ENCODE assay signal across 6 cellular contexts in the genomic region with DNA sequence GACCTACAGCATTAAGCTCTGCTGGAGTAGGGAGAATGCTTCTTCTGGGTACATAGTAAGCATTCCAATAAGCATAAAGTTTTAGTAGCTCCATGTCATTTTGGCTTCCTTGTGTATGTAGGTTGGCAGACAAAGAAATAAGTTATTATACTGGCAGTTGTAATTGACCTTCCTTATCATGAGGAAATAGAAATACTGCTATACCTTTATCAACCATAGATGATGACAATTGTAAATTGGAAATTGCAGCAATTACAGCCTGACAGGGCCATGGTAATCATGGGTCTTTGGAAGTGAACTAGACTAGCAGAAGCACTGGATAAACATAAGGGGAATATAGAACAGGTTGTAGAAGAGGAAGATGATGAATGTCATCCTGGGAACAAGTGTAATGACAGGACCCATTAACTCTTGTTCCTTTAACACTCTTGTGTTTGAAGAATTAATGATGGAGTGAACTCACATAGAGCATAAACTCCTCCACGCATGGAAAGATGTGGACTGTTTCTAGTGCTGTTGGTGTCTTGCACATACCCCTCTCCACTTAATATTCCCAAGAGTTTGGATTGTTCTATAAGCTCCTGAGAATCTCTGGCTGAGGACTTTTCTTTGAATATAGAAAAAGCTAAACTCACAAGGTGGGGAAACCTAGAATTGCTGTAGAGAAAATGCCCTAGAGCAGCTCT.
DNase-seq lines count a peak whose midpoint lies in the region; ATAC-seq, FAIRE-seq and TF ChIP-seq lines count a peak whose summit lies in the region.
"Not testable (repeated sequence)": the region's sequence is repeated elsewhere in the genome, so short reads cannot be mapped to it uniquely, and the experiment has no call there.

No MANE protein-coding gene starts in this region.

- H3K27me3 ChIP-seq in Karpas-422 (ENCODE audit: low read length); K562 (ENCODE audit: control insufficient read depth in 2 of 2, insufficient read depth in 2 of 2, low read length in 2 of 2); pancreas; upper lobe of right lung: not testable (repeated sequence)

- TF ChIP-seq EP300 in K562 (IDR thresholded peaks at IDR 0.05; ENCODE audit: low read length): not testable (repeated sequence)

- WGBS in K562 (ENCODE audit: insufficient coverage, low coverage, missing lambda C conversion rate): 89% methylated on average over 1 of the region's 1 CpG
- WGBS in pancreas, 2 donors: 54 to 58% methylated on average over 1 of the region's 1 CpG

- not testable (repeated sequence) for H3K27ac ChIP-seq in Karpas-422 (ENCODE audit: low read length); K562 (ENCODE audit: extremely low read depth, low read depth, low read length); pancreas; upper lobe of right lung

- POLR2A ChIA-PET in K562 (lab: Yijun Ruan, JAX): not testable (repeated sequence)

- H3K36me3 ChIP-seq in Karpas-422 (ENCODE audit: insufficient read depth, low read length); K562 (ENCODE audit: control insufficient read depth, insufficient read depth, low read length); pancreas; upper lobe of right lung: not testable (repeated sequence)

- not testable (repeated sequence) for H3K4me3 ChIP-seq in Karpas-422 (ENCODE audit: low read length); K562; pancreas; upper lobe of right lung

- not testable (repeated sequence) for H3K9me1 ChIP-seq in K562 (ENCODE audit: control insufficient read depth, insufficient read depth, low read length)

- ATAC-seq in K562 (peak; percentile 70), esophagus mucosa (peak; percentile 38), left colon (peak; percentile 97), upper lobe of right lung (peak; percentile 14)
- ATAC-seq in pancreas: not testable (repeated sequence)

- not testable (repeated sequence) for H3K9me3 ChIP-seq in Karpas-422 (ENCODE audit: low read length); K562 (replicated peaks; ENCODE audit: control insufficient read depth, insufficient read depth, low read depth, low read length); pancreas; upper lobe of right lung

- not testable (repeated sequence) for H3K9ac ChIP-seq in Karpas-422 (ENCODE audit: low read length); K562 (ENCODE audit: insufficient read depth in 1 of 2, low read depth in 2 of 2, low read length in 2 of 2)

- TF ChIP-seq RAD21 in K562 (CRISPR knock-in tag; conservative IDR thresholded peaks at IDR 0.05 in 1 of 2, IDR thresholded peaks at IDR 0.05 in 1 of 2): not testable (repeated sequence)

- FAIRE-seq in K562 (lab: Jason Lieb, UNC): not testable (repeated sequence)
- peak; percentile 23 for FAIRE-seq in pancreas (lab: Jason Lieb, UNC)

- H4K20me1 ChIP-seq in Karpas-422 (ENCODE audit: insufficient read depth, low read depth, low read length); K562 (replicated peaks; ENCODE audit: control insufficient read depth, insufficient read depth, low read length): not testable (repeated sequence)

- H3K4me1 ChIP-seq in Karpas-422 (ENCODE audit: low read length); K562 (replicated peaks in 1 of 2; ENCODE audit: control insufficient read depth in 2 of 2, insufficient read depth in 2 of 2, low read length in 2 of 2); pancreas; upper lobe of right lung: not testable (repeated sequence)

- not testable (repeated sequence) for H2AFZ ChIP-seq in Karpas-422 (ENCODE audit: low read length); K562 (ENCODE audit: low read depth, low read length)

- TF ChIP-seq CTCF in K562 (IDR thresholded peaks at IDR 0.05 in 2 of 3, conservative IDR thresholded peaks at IDR 0.05 in 1 of 3; ENCODE audit: insufficient read depth in 2 of 3, low read depth in 1 of 3, low read length in 3 of 3); pancreas (IDR thresholded peaks at IDR 0.05); upper lobe of right lung (IDR thresholded peaks at IDR 0.05): not testable (repeated sequence)

- H3K9me2 ChIP-seq in Karpas-422 (replicated peaks; ENCODE audit: insufficient read depth, low read length): not testable (repeated sequence)

- not testable (repeated sequence) for TF ChIP-seq POLR2A in K562 (conservative IDR thresholded peaks at IDR 0.05)

- intact Hi-C loops in K562 (cut with micrococcal nuclease); left colon (cut with DNase I, micrococcal nuclease); pancreas (cut with DNase I); upper lobe of right lung (cut with DNase I): not testable (repeated sequence)

- not testable (repeated sequence) for BruUV-seq in K562 (replicated peaks; lab: Mats Ljungman, UMichigan)

- peak; percentile 15 for DNase-seq in Karpas-422
- DNase-seq in K562 (ENCODE audit: extremely low read depth in 1 of 4, low spot score in 3 of 4); left colon; pancreas; upper lobe of right lung: not testable (repeated sequence)

- H3K4me2 ChIP-seq in Karpas-422 (ENCODE audit: low read depth, low read length, poor library complexity, severe bottlenecking); K562 (ENCODE audit: insufficient read depth, low read length): not testable (repeated sequence)

- H3K79me2 ChIP-seq in Karpas-422 (ENCODE audit: low read length); K562 (ENCODE audit: control insufficient read depth, insufficient read depth, low read length): not testable (repeated sequence)

- in situ Hi-C loops in K562 (cut with MboI): not testable (repeated sequence)

- CTCF ChIA-PET in K562 (lab: Yijun Ruan, JAX; ENCODE audit: low intra/inter-chr PET ratio): not testable (repeated sequence)
